In genomic region chr17:20151174-20151573, GRCh38 we compare ENCODE assay signal across 23 cellular contexts.
"Had no signal": no experiment of that assay in that cellular context is flagged by ENCODE, and none has a peak within 500 bp of the region (broad histone marks: within the 10 kb centered on the region; RNA-seq: fewer than 3 reads in every experiment).

No MANE protein-coding gene starts in this region.

- FAIRE-seq: endothelial cell of umbilical vein had no signal

- H3K27ac ChIP-seq: coronary artery, dorsolateral prefrontal cortex, esophagus squamous epithelium, gastrocnemius medialis, hepatocyte, left lung, lower lobe of right lung had no signal

- H3K4me2 ChIP-seq: hepatocyte had no signal

- H3K79me2 ChIP-seq: hepatocyte had no signal

- H3K9me3 ChIP-seq: esophagus squamous epithelium, gastrocnemius medialis, left lung, lower lobe of right lung, mucosa of descending colon had no signal

- H3K36me3 ChIP-seq: esophagus squamous epithelium, gastrocnemius medialis, left lung, lower lobe of right lung had no signal

- DNase-seq: dermis blood vessel endothelial cell; dorsolateral prefrontal cortex; effector CD4-positive, alpha-beta T cell; effector memory CD4-positive, alpha-beta T cell; esophagus squamous epithelium; foreskin fibroblast; foreskin melanocyte; gastrocnemius medialis; glutamatergic neuron; hypothalamus; immature natural killer cell; islet precursor cell; left cardiac atrium; left lung; left ventricle myocardium superior; lower lobe of right lung; mesenchymal stem cell; mucosa of descending colon; naive B cell; naive thymus-derived CD8-positive, alpha-beta T cell had no signal

- H2AFZ ChIP-seq: hepatocyte had no signal

- H3K27me3 ChIP-seq: dorsolateral prefrontal cortex, esophagus squamous epithelium, gastrocnemius medialis, hepatocyte had no signal

- H3K4me3 ChIP-seq: coronary artery, dorsolateral prefrontal cortex, esophagus squamous epithelium, gastrocnemius medialis, hepatocyte, left lung, lower lobe of right lung, mucosa of descending colon had no signal

- ATAC-seq: gastrocnemius medialis; left cardiac atrium; left lung; left ventricle myocardium superior; lower lobe of right lung; mucosa of descending colon; naive thymus-derived CD8-positive, alpha-beta T cell had no signal
